ENCODE assay signal across 12 cellular contexts in genomic region chr11:15815246-15816209, GRCh38.
DNase-seq lines count a peak whose midpoint lies in the region; FAIRE-seq and TF ChIP-seq lines count a peak whose summit lies in the region.
"Had no signal": no experiment of that assay in that cellular context is flagged by ENCODE, and none has a peak within 500 bp of the region (broad histone marks: within the 10 kb centered on the region; RNA-seq: fewer than 3 reads in every experiment).

No MANE protein-coding gene starts in this region.

- H3K9me3 ChIP-seq in kidney (ENCODE audit: control insufficient read depth in 1 of 2, low read length in 2 of 2): no peaks in the 10 kb centered on the region

- intact Hi-C loops in kidney (cut with DNase I): no loop called here
- intact Hi-C loops in head of caudate nucleus (cut with DNase I): no loop called here

- H3K27ac ChIP-seq in kidney (ENCODE audit: low read depth in 2 of 2, low read length in 2 of 2): no peak overlapping the region
- H3K27ac ChIP-seq: cardiac muscle cell had no signal

- no peak for TF ChIP-seq CTCF in kidney (IDR thresholded peaks at IDR 0.05; ENCODE audit: borderline replicate concordance, extremely low read depth, insufficient read depth)

- peak; percentile 68 for FAIRE-seq in kidney (lab: Jason Lieb, UNC)

- peaks cover 3 to 8% of the 10 kb centered on the region in 2 donors for H3K4me1 ChIP-seq in kidney (ENCODE audit: control insufficient read depth in 1 of 2, insufficient read depth in 1 of 2, low read depth in 1 of 2, low read length in 2 of 2)

- H3K4me3 ChIP-seq in kidney (ENCODE audit: low read length in 2 of 2): no peak overlapping the region
- H3K4me3 ChIP-seq: cardiac muscle cell had no signal

- H3K9ac ChIP-seq in kidney (ENCODE audit: low read length in 2 of 2): no peak overlapping the region

- H3K36me3 ChIP-seq in kidney (ENCODE audit: control insufficient read depth in 1 of 2, insufficient read depth in 2 of 2, low read length in 2 of 2): no peaks in the 10 kb centered on the region
- H3K36me3 ChIP-seq: cardiac muscle cell had no signal

- DNase-seq in NCI-H226: peak; percentile 37
- DNase-seq in amniotic epithelial cell (ENCODE audit: low read depth): peak; percentile 29
- no peak for DNase-seq in kidney
- DNase-seq in stromal cell of bone marrow (ENCODE audit: low read depth): peak; percentile 72
- DNase-seq in SHP77 treated with DMSO at 0.1 percent for 48 hours (lab: John Stamatoyannopoulos, UW): no peak
- no peak for DNase-seq in head of caudate nucleus
- no peak for DNase-seq in ecto neural progenitor cell (ENCODE audit: low spot score)
- DNase-seq: GOT3; NCI-H510A treated with DMSO at 0.1 percent for 48 hours; occipital lobe; stimulated activated CD4-positive, alpha-beta T cell treated with anti-CD3 and anti-CD28 coated beads, Interleukin-4, amount 100 ng/mL, for 24 hours had no signal

Comparison
In these comparisons a context has a peak if more than half of its experiments do, and no peak if none do; other contexts are left out.
1. DNase-seq: peak in NCI-H226 (single experiment), amniotic epithelial cell (single experiment) and stromal cell of bone marrow (single experiment); none in kidney (single experiment), SHP77 treated with DMSO at 0.1 percent for 48 hours (single experiment), head of caudate nucleus (0 of 42) and ecto neural progenitor cell (single experiment).